30 cellular contexts compared by ENCODE assay signal in genomic region chr1:229986737-229987364, GRCh38.
"Had no signal": no experiment of that assay in that cellular context is flagged by ENCODE, and none has a peak within 500 bp of the region (broad histone marks: within the 10 kb centered on the region; RNA-seq: fewer than 3 reads in every experiment).

No MANE protein-coding gene starts in this region.

- H3K36me3 Mint-ChIP-seq: activated CD8-positive, alpha-beta memory T cell treated with anti-CD3 and anti-CD28 coated beads, Interleukin-2, amount 10 ng/mL, durations not matched to agents 7 days and 5 days; activated naive CD4-positive, alpha-beta T cell treated with anti-CD3 and anti-CD28 coated beads, Interleukin-2, amount 10 ng/mL, durations not matched to agents 7 days and 5 days; activated naive CD8-positive, alpha-beta T cell; brain had no signal

- H3K9me3 Mint-ChIP-seq: activated B cell treated with CpG ODN at 0.5 μM for 24 hours; activated CD4-positive, alpha-beta memory T cell treated with anti-CD3 and anti-CD28 coated beads, Interleukin-2, amount 10 ng/mL, durations not matched to agents 7 days and 5 days; activated naive CD4-positive, alpha-beta T cell treated with anti-CD3 and anti-CD28 coated beads, Interleukin-2, amount 10 ng/mL, durations not matched to agents 7 days and 5 days; activated naive CD8-positive, alpha-beta T cell treated with anti-CD3 and anti-CD28 coated beads, Interleukin-2, amount 50 U/mL, for 24 hours; brain had no signal

- H3K4me1 Mint-ChIP-seq: activated CD4-positive, alpha-beta memory T cell treated with anti-CD3 and anti-CD28 coated beads, Interleukin-2, amount 10 ng/mL, durations not matched to agents 7 days and 5 days; activated CD8-positive, alpha-beta memory T cell treated with anti-CD3 and anti-CD28 coated beads, Interleukin-2, amount 10 ng/mL, durations not matched to agents 7 days and 5 days; activated naive CD4-positive, alpha-beta T cell treated with anti-CD3 and anti-CD28 coated beads, Interleukin-2, amount 10 ng/mL, durations not matched to agents 7 days and 5 days; activated naive CD8-positive, alpha-beta T cell treated with anti-CD3 and anti-CD28 coated beads, Interleukin-2, amount 50 U/mL, for 24 hours had no signal

- DNase-seq: activated B cell treated with CpG ODN at 0.5 μM for 24 hours; activated CD4-positive, alpha-beta memory T cell treated with anti-CD3 and anti-CD28 coated beads, Interleukin-2, amount 10 ng/mL, durations not matched to agents 7 days and 5 days; activated CD4-positive, alpha-beta T cell treated with anti-CD3 and anti-CD28 coated beads for 1 hour; activated CD4-positive, alpha-beta T cell treated with anti-CD3 and anti-CD28 coated beads for 48 hours; activated CD8-positive, alpha-beta memory T cell treated with anti-CD3 and anti-CD28 coated beads for 24 hours; activated CD8-positive, alpha-beta memory T cell treated with anti-CD3 and anti-CD28 coated beads, Interleukin-2, amount 10 ng/mL, durations not matched to agents 7 days and 5 days; activated CD8-positive, alpha-beta memory T cell treated with anti-CD3 and anti-CD28 coated beads, Interleukin-2, amount 50 U/mL, for 48 hours; activated effector memory CD4-positive, alpha-beta T cell treated with Interleukin-2 at 50 U/mL for 16 hours; activated naive CD4-positive, alpha-beta T cell treated with anti-CD3 and anti-CD28 coated beads, Interleukin-2, amount 10 ng/mL, durations not matched to agents 7 days and 5 days; activated naive CD8-positive, alpha-beta T cell treated with anti-CD3 and anti-CD28 coated beads, Interleukin-2, amount 50 U/mL, for 24 hours; activated T-cell treated with anti-CD3 and anti-CD28 coated beads, Interleukin-2, amount 50 U/mL, for 48 hours; anterior cingulate cortex; caudate nucleus; NCI-H1092 treated with DMSO at 0.1 percent for 48 hours; NCI-H1417; NCI-H146; NCI-H187; NCI-H2029 treated with DMSO at 0.1 percent for 48 hours; NCI-H2107; NCI-H226; NCI-H446 treated with DMSO at 0.1 percent for 48 hours; NCI-H69; Right ventricle myocardium superior; SW 1271; T-helper 1 cell; T-helper 2 cell; T-helper 9 cell had no signal

- H3K4me3 Mint-ChIP-seq: activated B cell treated with CpG ODN at 0.5 μM for 24 hours; activated CD4-positive, alpha-beta memory T cell treated with anti-CD3 and anti-CD28 coated beads, Interleukin-2, amount 10 ng/mL, durations not matched to agents 7 days and 5 days; activated CD8-positive, alpha-beta memory T cell treated with anti-CD3 and anti-CD28 coated beads, Interleukin-2, amount 10 ng/mL, durations not matched to agents 7 days and 5 days; activated naive CD4-positive, alpha-beta T cell treated with anti-CD3 and anti-CD28 coated beads, Interleukin-2, amount 10 ng/mL, durations not matched to agents 7 days and 5 days; activated naive CD8-positive, alpha-beta T cell; activated naive CD8-positive, alpha-beta T cell treated with anti-CD3 and anti-CD28 coated beads, Interleukin-2, amount 50 U/mL, for 24 hours; brain had no signal

- FAIRE-seq: bronchial epithelial cell had no signal

- H3K27ac Mint-ChIP-seq: activated B cell treated with CpG ODN at 0.5 μM for 24 hours; activated CD4-positive, alpha-beta memory T cell treated with anti-CD3 and anti-CD28 coated beads, Interleukin-2, amount 10 ng/mL, durations not matched to agents 7 days and 5 days; activated CD8-positive, alpha-beta memory T cell treated with anti-CD3 and anti-CD28 coated beads, Interleukin-2, amount 10 ng/mL, durations not matched to agents 7 days and 5 days; activated naive CD4-positive, alpha-beta T cell treated with anti-CD3 and anti-CD28 coated beads, Interleukin-2, amount 10 ng/mL, durations not matched to agents 7 days and 5 days; activated naive CD8-positive, alpha-beta T cell; activated naive CD8-positive, alpha-beta T cell treated with anti-CD3 and anti-CD28 coated beads, Interleukin-2, amount 50 U/mL, for 24 hours had no signal

- ATAC-seq: activated CD8-positive, alpha-beta memory T cell treated with anti-CD3 and anti-CD28 coated beads, Interleukin-2, amount 10 ng/mL, durations not matched to agents 7 days and 5 days; activated naive CD8-positive, alpha-beta T cell treated with anti-CD3 and anti-CD28 coated beads, Interleukin-2, amount 50 U/mL, for 24 hours had no signal
